ENCODE assay signal across 9 cellular contexts in genomic region chr15:73928241-73928579, GRCh38. TPM values are rescaled to one million over a fixed set of nuclear protein-coding genes. Genes with fewer than 3 reads are reported as not detected.
A peak's percentile ranks its signal among the peaks of the same experiment; 100 is the strongest.
DNase-seq lines count a peak whose midpoint lies in the region; ATAC-seq and TF ChIP-seq lines count a peak whose summit lies in the region.
"Had no signal": no experiment of that assay in that cellular context is flagged by ENCODE, and none has a peak within 500 bp of the region (broad histone marks: within the 10 kb centered on the region; RNA-seq: fewer than 3 reads in every experiment).

No MANE protein-coding gene starts in this region.

- no peak for TF ChIP-seq EP300 in neural cell (conservative IDR thresholded peaks at IDR 0.05; ENCODE audit: poor library complexity, severe bottlenecking)

- H3K4me3 ChIP-seq in BLaER1 treated with 17β-estradiol and CSF1 and Interleukin-3, amounts not matched to agents 10 nM and 100 nM = peak overlapping the region; percentile 48 to 72 (median 62)
- peak overlapping the region; percentile 68 to 70 for H3K4me3 ChIP-seq in duodenal mucosa (ENCODE audit: low read depth in 1 of 2, low read length in 2 of 2)
- peak overlapping the region; percentile 21 for H3K4me3 ChIP-seq in neural cell (ENCODE audit: low read length)

- no peaks in the 10 kb centered on the region for H3K9me2 ChIP-seq in neural cell (ENCODE audit: insufficient read depth, low read length)

- no peak for TF ChIP-seq CTCF in neural cell (IDR thresholded peaks at IDR 0.05; ENCODE audit: poor library complexity, severe bottlenecking)

- H3K27me3 ChIP-seq in BLaER1 treated with 17β-estradiol and CSF1 and Interleukin-3, amounts not matched to agents 10 nM and 100 nM = peaks cover 38 to 51% (median 44%) of the 10 kb centered on the region in 11 experiments
- H3K27me3 ChIP-seq in duodenal mucosa (ENCODE audit: control insufficient read depth in 1 of 2, insufficient read depth in 2 of 2, low read length in 2 of 2) = no peaks in the 10 kb centered on the region
- H3K27me3 ChIP-seq in neural cell (ENCODE audit: insufficient read depth, low read depth, low read length) = peaks cover 29% of the 10 kb centered on the region

- no peak for TF ChIP-seq RAD21 in neural cell (conservative IDR thresholded peaks at IDR 0.05)

- no peak for ATAC-seq in HG03521 (IDR thresholded peaks at IDR 0.05; ENCODE audit: unreplicated experiment)

- no peak overlapping the region for H2AFZ ChIP-seq in neural cell (ENCODE audit: low read depth, low read length)

- peaks cover 65 to 81% (median 75%) of the 10 kb centered on the region in 10 experiments for H3K4me1 ChIP-seq in BLaER1 treated with 17β-estradiol and CSF1 and Interleukin-3, amounts not matched to agents 10 nM and 100 nM
- peaks cover 30 to 34% of the 10 kb centered on the region in 2 donors for H3K4me1 ChIP-seq in duodenal mucosa (ENCODE audit: control insufficient read depth in 1 of 2, insufficient read depth in 2 of 2, low read length in 2 of 2)

- peak overlapping the region in 7 of 11 experiments; percentile 57 to 79 (median 65); a peak in 6 of 22 replicates for H3K9ac ChIP-seq in BLaER1 treated with 17β-estradiol and CSF1 and Interleukin-3, amounts not matched to agents 10 nM and 100 nM
- H3K9ac ChIP-seq in duodenal mucosa (ENCODE audit: low read depth in 1 of 2, low read length in 2 of 2) (peak overlapping the region in 1 of 2 donors; percentile 54), neural cell (ENCODE audit: low read length) (no peak overlapping the region)

- H4K20me1 ChIP-seq in BLaER1 treated with 17β-estradiol and CSF1 and Interleukin-3, amounts not matched to agents 10 nM and 100 nM = peaks cover 0 to 29% (median 10%) of the 10 kb centered on the region in 11 experiments; a peak in 10 of 22 replicates
- no peaks in the 10 kb centered on the region for H4K20me1 ChIP-seq in neural cell (ENCODE audit: insufficient read depth)

- no peaks in the 10 kb centered on the region for H3F3A ChIP-seq in neural cell (ENCODE audit: insufficient read depth, low read length, poor library complexity, severe bottlenecking)

- no peak overlapping the region for H3K27ac ChIP-seq in BLaER1 treated with 17β-estradiol and CSF1 and Interleukin-3, amounts not matched to agents 10 nM and 100 nM
- H3K27ac ChIP-seq in duodenal mucosa (ENCODE audit: low read depth, low read length) (no peak overlapping the region), neural cell (ENCODE audit: low read length) (no peak overlapping the region)

- H3K9me3 ChIP-seq in BLaER1 treated with 17β-estradiol and CSF1 and Interleukin-3, amounts not matched to agents 10 nM and 100 nM (replicated peaks in 1 of 11) = no peaks in the 10 kb centered on the region
- no peaks in the 10 kb centered on the region for H3K9me3 ChIP-seq in duodenal mucosa (ENCODE audit: control insufficient read depth in 1 of 2, low read length in 2 of 2)
- no peaks in the 10 kb centered on the region for H3K9me3 ChIP-seq in neural cell (ENCODE audit: low read length)

- peak; percentile 67 for DNase-seq in M059J (ENCODE audit: low read depth)
- no peak for DNase-seq in 8988T
- DNase-seq in iPS-NIHi11 (ENCODE audit: low spot score) = no peak
- no peak for DNase-seq in AG20443 (ENCODE audit: low spot score)

- no peaks in the 10 kb centered on the region for H3K36me3 ChIP-seq in BLaER1 treated with 17β-estradiol and CSF1 and Interleukin-3, amounts not matched to agents 10 nM and 100 nM
- H3K36me3 ChIP-seq in duodenal mucosa (ENCODE audit: control insufficient read depth in 1 of 2, insufficient read depth in 2 of 2, low read length in 2 of 2) (no peaks in the 10 kb centered on the region), neural cell (ENCODE audit: insufficient read depth, low read length) (no peaks in the 10 kb centered on the region)

- no peaks in the 10 kb centered on the region for H3K79me2 ChIP-seq in neural cell (replicated peaks; ENCODE audit: insufficient read depth, low read length)

- H3K4me2 ChIP-seq in BLaER1 treated with 17β-estradiol and CSF1 and Interleukin-3, amounts not matched to agents 10 nM and 100 nM = peak overlapping the region; percentile 90 to 98 (median 95)
- H3K4me2 ChIP-seq in neural cell (ENCODE audit: low read length) = no peak overlapping the region

TF ChIP-seq in neural cell, 6 proteins besides CTCF, POLR2A, EP300 and RAD21:
- TF ChIP-seq REST (IDR thresholded peaks at IDR 0.05; ENCODE audit: borderline replicate concordance) (no peak), POLR2AphosphoS5 (IDR thresholded peaks at IDR 0.05) (no peak), SMC3 (conservative IDR thresholded peaks at IDR 0.05; ENCODE audit: poor library complexity) (no peak), EZH2 (IDR thresholded peaks at IDR 0.05; ENCODE audit: borderline replicate concordance, insufficient read depth, low read length, poor library complexity, severe bottlenecking) (no peak), TAF1 (IDR thresholded peaks at IDR 0.05; ENCODE audit: low read depth) (no peak), MXI1 (conservative IDR thresholded peaks at IDR 0.05; ENCODE audit: poor library complexity, severe bottlenecking) (no peak)

RNA-seq across cellular contexts. Expression of gene LOXL1, which starts 1.9 kb away (rescaled TPM):
- 120 and 189 TPM in 2 replicates for total RNA-seq in M059J (2014; rRNA removed; shearing (Covaris generic))
- 1.9 and 2.1 TPM in 2 replicates for polyA plus RNA-seq in neural cell
- 1.7 and 2.2 TPM in 2 replicates for polyA minus RNA-seq in neural cell

RNA-seq across cellular contexts. Expression of gene TBC1D21, which starts 54.8 kb away (rescaled TPM):
- total RNA-seq in M059J (2014; rRNA removed; shearing (Covaris generic)) = not detected in 2 replicates
- polyA plus RNA-seq in neural cell = not detected in 2 replicates
- polyA minus RNA-seq in neural cell = not detected in 2 replicates
- total RNA-seq: subcutaneous adipose tissue had no signal
